Comparison of ENCODE assay signal across 1 cellular context in genomic region chr19:17209126-17210036, GRCh38.
TF ChIP-seq lines count a peak whose summit lies in the region.

No MANE protein-coding gene starts in this region.

TF ChIP-seq in K562, 482 proteins besides CTCF, POLR2A, EP300 and RAD21 (continued from another document and continues in another):
- TF ChIP-seq THRB (CRISPR knock-in tag; conservative IDR thresholded peaks at IDR 0.05) = no peak
- TF ChIP-seq HNRNPK (IDR thresholded peaks at IDR 0.05; ENCODE audit: low read depth, low read length, poor library complexity, severe bottlenecking) = no peak
- no peak for TF ChIP-seq TOE1 (IDR thresholded peaks at IDR 0.05; ENCODE audit: borderline replicate concordance)
- TF ChIP-seq TOE1 (CRISPR knock-in tag; IDR thresholded peaks at IDR 0.05; ENCODE audit: borderline replicate concordance, low read depth) = 0 out of 2 replicates have a peak, but pooled peaks have one; percentile 44
- TF ChIP-seq NR2C1 (IDR thresholded peaks at IDR 0.05) = no peak
- TF ChIP-seq NR2C1 (tag; IDR thresholded peaks at IDR 0.05) = no peak
- no peak for TF ChIP-seq TBP (optimal IDR thresholded peaks at IDR 0.05; ENCODE audit: low read depth, low read length)
- TF ChIP-seq ZNF24 (IDR thresholded peaks at IDR 0.05) = no peak
- TF ChIP-seq E4F1 (CRISPR knock-in tag; IDR thresholded peaks at IDR 0.05; ENCODE audit: borderline replicate concordance) = no peak
- TF ChIP-seq HIVEP1 (CRISPR knock-in tag; IDR thresholded peaks at IDR 0.05) = no peak
- TF ChIP-seq ZNF830 (CRISPR knock-in tag; IDR thresholded peaks at IDR 0.05) = no peak
- no peak for TF ChIP-seq ZNF655 (CRISPR knock-in tag; IDR thresholded peaks at IDR 0.05)
- no peak for TF ChIP-seq ZBTB9 (CRISPR knock-in tag; IDR thresholded peaks at IDR 0.05)
- TF ChIP-seq NFXL1 (CRISPR knock-in tag; IDR thresholded peaks at IDR 0.05) = no peak
- TF ChIP-seq HDAC1 (IDR thresholded peaks at IDR 0.05) = no peak
- no peak for TF ChIP-seq XRCC3 (IDR thresholded peaks at IDR 0.05)
- no peak for TF ChIP-seq ZNF232 (CRISPR knock-in tag; IDR thresholded peaks at IDR 0.05)
- no peak for TF ChIP-seq SMAD2 (IDR thresholded peaks at IDR 0.05; ENCODE audit: low read depth, low read length)
- TF ChIP-seq CC2D1A (IDR thresholded peaks at IDR 0.05) = no peak
- TF ChIP-seq RBFOX2 (IDR thresholded peaks at IDR 0.05; ENCODE audit: low read depth, low read length) = peak; percentile 32; the same call in 1 of the 2 replicates
- TF ChIP-seq TGIF2 (CRISPR knock-in tag; IDR thresholded peaks at IDR 0.05) = no peak
- no peak for TF ChIP-seq ZNF398 (CRISPR knock-in tag; IDR thresholded peaks at IDR 0.05)
- TF ChIP-seq ZNF407 (IDR thresholded peaks at IDR 0.05; ENCODE audit: low read depth) = no peak
- TF ChIP-seq ZNF253 (CRISPR knock-in tag; conservative IDR thresholded peaks at IDR 0.05) = no peak
- 0 out of 2 replicates have a peak, but pooled peaks have one; percentile 34 for TF ChIP-seq GABPB1 (CRISPR knock-in tag; IDR thresholded peaks at IDR 0.05)
- no peak for TF ChIP-seq ZNF280A (IDR thresholded peaks at IDR 0.05; ENCODE audit: low read depth, partially characterized antibody)
- no peak for TF ChIP-seq ETS1 (conservative IDR thresholded peaks at IDR 0.05; ENCODE audit: control insufficient read depth, low read depth, low read length)
- TF ChIP-seq SMARCE1 (IDR thresholded peaks at IDR 0.05) = no peak
- TF ChIP-seq BCOR (IDR thresholded peaks at IDR 0.05) = no peak
- no peak for TF ChIP-seq PREB (CRISPR knock-in tag; IDR thresholded peaks at IDR 0.05)
- no peak for TF ChIP-seq TCF7 (IDR thresholded peaks at IDR 0.05; ENCODE audit: borderline replicate concordance)
- TF ChIP-seq ZNF184 (CRISPR knock-in tag; IDR thresholded peaks at IDR 0.05) = no peak
- TF ChIP-seq ZFP36 (IDR thresholded peaks at IDR 0.05; ENCODE audit: low read depth, low read length, partially characterized antibody) = no peak
- TF ChIP-seq MAX (CRISPR knock-in tag; IDR thresholded peaks at IDR 0.05) = 0 out of 2 replicates have a peak, but pooled peaks have one; percentile 27
